In the genomic region with DNA sequence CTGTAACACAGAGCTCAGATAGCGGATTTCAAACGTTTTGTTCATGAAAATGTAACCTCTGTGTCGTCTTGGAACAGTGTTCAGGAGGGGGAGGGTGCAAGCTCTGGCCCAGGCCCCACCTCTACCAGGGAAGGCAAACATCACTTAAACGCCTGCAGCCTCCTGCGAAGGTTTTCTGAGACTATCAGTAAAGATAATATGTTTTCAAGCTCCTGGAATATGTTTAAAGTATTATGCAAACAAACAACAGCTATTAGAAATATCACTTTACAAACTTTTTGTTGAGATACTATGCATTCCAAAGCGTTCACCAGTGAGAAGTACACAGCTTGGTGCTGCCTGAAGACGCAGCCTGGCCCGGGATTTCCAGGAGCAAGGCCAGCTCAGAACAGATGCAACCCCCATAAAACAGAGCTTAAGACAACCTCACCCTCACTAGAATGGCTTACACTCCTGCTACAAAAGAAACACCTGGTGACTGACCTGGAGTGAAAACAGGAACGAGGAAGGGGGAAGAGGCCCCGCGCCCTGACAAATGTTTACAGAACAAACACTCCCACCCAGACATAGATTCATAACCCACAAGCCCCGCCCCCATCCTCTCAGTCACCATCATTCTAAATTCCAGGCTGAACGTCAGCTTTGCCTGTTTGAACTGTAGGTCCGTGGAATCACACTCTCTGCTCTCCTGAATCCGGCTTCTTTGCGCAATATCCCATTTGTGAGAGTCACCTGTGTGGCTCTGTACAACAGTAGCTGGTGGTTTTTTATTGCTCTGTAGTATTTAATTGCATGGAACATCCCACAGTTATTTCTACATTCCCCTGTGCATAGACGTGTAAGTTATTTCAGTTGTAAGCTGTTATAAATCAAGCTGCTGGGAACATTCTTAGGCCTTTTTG, we compare ENCODE assay signal across 11 cellular contexts.
A peak's percentile ranks its signal among the peaks of the same experiment; 100 is the strongest.
DNase-seq lines count a peak whose midpoint lies in the region; ATAC-seq, FAIRE-seq and TF ChIP-seq lines count a peak whose summit lies in the region.
"Had no signal": no experiment of that assay in that cellular context is flagged by ENCODE, and none has a peak within 500 bp of the region (broad histone marks: within the 10 kb centered on the region; RNA-seq: fewer than 3 reads in every experiment).

No MANE protein-coding gene starts in this region.

- H3K9me2 ChIP-seq in MM.1S (replicated peaks; ENCODE audit: insufficient read depth, low read length), result no peaks in the 10 kb centered on the region
- no peaks in the 10 kb centered on the region for H3K9me2 ChIP-seq in OCI-LY7 (ENCODE audit: insufficient read depth, low read length)

- FAIRE-seq in pancreas (lab: Jason Lieb, UNC), result no peak

- POLR2A ChIA-PET in OCI-LY7 (lab: Charles Lee), result no interaction called here

- intact Hi-C loops in pancreas (cut with DNase I) (no loop called here), OCI-LY7 (cut with micrococcal nuclease; ENCODE audit: unreplicated experiment) (no loop called here)

- no peaks in the 10 kb centered on the region for H3F3A ChIP-seq in MM.1S (ENCODE audit: insufficient read depth, low read length)

- peak; percentile 28 to 77 (median 72) for ATAC-seq in pancreas

- BruUV-seq in OCI-LY7 (replicated peaks; lab: Mats Ljungman, UMichigan), result no TSS peak

- H3K27ac ChIP-seq in pancreas (no peak overlapping the region), MM.1S (ENCODE audit: low read length) (no peak overlapping the region), OCI-LY7 (ENCODE audit: low read depth, low read length, poor library complexity, severe bottlenecking) (no peak overlapping the region)
- H3K27ac ChIP-seq: KMS-11, suprapubic skin had no signal

- H3K4me2 ChIP-seq in MM.1S (ENCODE audit: low read depth, low read length), result no peak overlapping the region
- no peak overlapping the region for H3K4me2 ChIP-seq in OCI-LY7 (ENCODE audit: low read length)
- H3K4me2 ChIP-seq: KMS-11 had no signal

- H3K9me3 ChIP-seq in pancreas (no peaks in the 10 kb centered on the region), MM.1S (replicated peaks; ENCODE audit: insufficient read depth, low read length) (no peaks in the 10 kb centered on the region), OCI-LY7 (ENCODE audit: low read length) (no peaks in the 10 kb centered on the region)
- H3K9me3 ChIP-seq: suprapubic skin had no signal

- H4K20me1 ChIP-seq in MM.1S (ENCODE audit: insufficient read depth, low read length), result no peaks in the 10 kb centered on the region
- no peaks in the 10 kb centered on the region for H4K20me1 ChIP-seq in OCI-LY7 (ENCODE audit: insufficient read depth, low read length)

- H3K4me1 ChIP-seq in pancreas (peaks cover 0 to 7% (median 3%) of the 10 kb centered on the region in 3 donors), MM.1S (ENCODE audit: low read length) (no peaks in the 10 kb centered on the region), OCI-LY7 (ENCODE audit: insufficient read depth, low read length, poor library complexity, severe bottlenecking) (no peaks in the 10 kb centered on the region)

- no peaks in the 10 kb centered on the region for H3K79me2 ChIP-seq in MM.1S (ENCODE audit: low read length)
- no peaks in the 10 kb centered on the region for H3K79me2 ChIP-seq in OCI-LY7 (ENCODE audit: insufficient read depth, low read depth, low read length)

- H3K9ac ChIP-seq in MM.1S (ENCODE audit: low read length), result no peak overlapping the region
- H3K9ac ChIP-seq: KMS-11 had no signal

- H3K36me3 ChIP-seq in pancreas (no peaks in the 10 kb centered on the region), MM.1S (replicated peaks; ENCODE audit: insufficient read depth, low read length) (no peaks in the 10 kb centered on the region), OCI-LY7 (ENCODE audit: insufficient read depth, low read length) (no peaks in the 10 kb centered on the region)
- H3K36me3 ChIP-seq: suprapubic skin had no signal

- H3K4me3 ChIP-seq in pancreas (no peak overlapping the region), MM.1S (ENCODE audit: low read length) (no peak overlapping the region), OCI-LY7 (ENCODE audit: low read depth, low read length, poor library complexity, severe bottlenecking) (no peak overlapping the region)
- H3K4me3 ChIP-seq: suprapubic skin had no signal

- DNase-seq in Daoy (ENCODE audit: low read depth) (peak; percentile 85), NCI-H2107 (lab: John Stamatoyannopoulos, UW) (peak; percentile 78), brain pericyte (ENCODE audit: low read depth, low spot score) (peak; percentile 16), pancreas (no peak), D341Med (ENCODE audit: low spot score) (no peak), midbrain (lab: John Stamatoyannopoulos, UW) (no peak), MM.1S (no peak), OCI-LY7 (ENCODE audit: low spot score) (no peak)
- DNase-seq: activated CD4-positive, alpha-beta memory T cell treated with anti-CD3 and anti-CD28 coated beads, Interleukin-2, amount 10 ng/mL, durations not matched to agents 7 days and 5 days had no signal

- H3K27me3 ChIP-seq in pancreas (no peaks in the 10 kb centered on the region), MM.1S (replicated peaks; ENCODE audit: insufficient read depth, low read length) (peaks cover 91% of the 10 kb centered on the region)

- CTCF ChIA-PET in OCI-LY7 (lab: Charles Lee; ENCODE audit: unreplicated experiment), result interaction anchor here (0.6 kb wide), 1 partner anchor 859 kb away, joined by 3 read pairs; no protein-coding TSS in a partner anchor

- TF ChIP-seq CTCF in pancreas (IDR thresholded peaks at IDR 0.05), result no peak
- no peak for TF ChIP-seq CTCF in MM.1S (IDR thresholded peaks at IDR 0.05; ENCODE audit: low read length)
- no peak for TF ChIP-seq CTCF in OCI-LY7 (conservative IDR thresholded peaks at IDR 0.05; ENCODE audit: low read length)

- no peak overlapping the region for H2AFZ ChIP-seq in MM.1S (ENCODE audit: low read length)
- H2AFZ ChIP-seq in OCI-LY7 (ENCODE audit: low read length), result no peak overlapping the region

- WGBS in pancreas, 2 donors, result 14 to 22% methylated on average over 17 of the region's 17 CpGs

Comparison
In these comparisons a context has a peak if more than half of its experiments do, and no peak if none do; other contexts are left out.
1. DNase-seq: peak in Daoy (single experiment), NCI-H2107 (single experiment) and brain pericyte (single experiment); none in pancreas (0 of 6), D341Med (single experiment), midbrain (single experiment), MM.1S (single experiment) and OCI-LY7 (single experiment).